Comparison of ENCODE assay signal across 23 cellular contexts in the genomic region with DNA sequence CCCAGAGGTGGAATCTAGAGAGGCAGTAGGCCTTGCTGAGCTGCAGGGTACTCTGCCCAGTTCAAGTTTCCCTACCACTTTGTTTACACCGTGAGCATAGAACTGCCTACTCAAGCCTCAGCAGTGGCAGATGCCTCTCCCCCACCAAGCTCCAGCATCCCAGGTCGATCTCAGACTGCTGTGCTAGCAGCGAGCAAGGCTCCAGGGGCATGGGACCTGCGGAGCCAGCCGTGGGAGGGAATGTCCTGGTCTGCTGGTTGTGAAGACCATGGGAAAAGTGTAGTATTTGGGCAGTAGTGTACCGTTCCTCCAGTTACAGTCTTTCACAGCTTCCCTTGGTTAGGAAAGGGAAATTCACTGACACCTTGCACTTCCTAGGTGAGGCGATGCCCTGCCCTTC. TPM values are rescaled to one million over a fixed set of nuclear protein-coding genes. Genes with fewer than 3 reads are reported as not detected.
"Had no signal": no experiment of that assay in that cellular context is flagged by ENCODE, and none has a peak within 500 bp of the region (broad histone marks: within the 10 kb centered on the region; RNA-seq: fewer than 3 reads in every experiment).

No MANE protein-coding gene starts in this region.

- H3K36me3 Mint-ChIP-seq: IgD-negative memory B cell had no signal

- H3K27me3 Mint-ChIP-seq: IgD-negative memory B cell had no signal

- H3K4me1 ChIP-seq: SJSA1 had no signal

- ATAC-seq: K562 had no signal

- H3K36me3 ChIP-seq: SJSA1 had no signal

- H3K27ac ChIP-seq: HL-60, KMS-11, SJSA1, SK-N-MC had no signal

- H3K9ac ChIP-seq: KMS-11 had no signal

- H3K9me3 ChIP-seq: SJSA1 had no signal

- H3K4me3 Mint-ChIP-seq: IgD-negative memory B cell had no signal

- H3K4me3 ChIP-seq: K562, SJSA1, SK-N-MC had no signal

- H3K4me2 ChIP-seq: KMS-11 had no signal

- H3K27ac Mint-ChIP-seq: IgD-negative memory B cell had no signal

- DNase-seq: Kasumi-1, MM.1S, NCI-H1092 treated with DMSO at 0.1 percent for 48 hours, NCI-H1436, NCI-H187, NCI-H2029, NCI-H2081 treated with DMSO at 0.1 percent for 48 hours, NCI-H2171, NCI-H226, NCI-H446, NCI-H510A, NCI-H524 treated with DMSO at 0.1 percent for 48 hours, NCI-H69, NCI-H774, Right ventricle myocardium superior, RPMI8226, SIG-M5 had no signal

- H3K27me3 ChIP-seq: SJSA1 had no signal

RNA-seq across cellular contexts. Expression of a gene that starts 50.6 kb away (rescaled TPM):
- total RNA-seq: SJSA1 had no signal
- polyA plus RNA-seq: IgD-negative memory B cell had no signal
